ENCODE assay signal across 15 cellular contexts in the genomic region with DNA sequence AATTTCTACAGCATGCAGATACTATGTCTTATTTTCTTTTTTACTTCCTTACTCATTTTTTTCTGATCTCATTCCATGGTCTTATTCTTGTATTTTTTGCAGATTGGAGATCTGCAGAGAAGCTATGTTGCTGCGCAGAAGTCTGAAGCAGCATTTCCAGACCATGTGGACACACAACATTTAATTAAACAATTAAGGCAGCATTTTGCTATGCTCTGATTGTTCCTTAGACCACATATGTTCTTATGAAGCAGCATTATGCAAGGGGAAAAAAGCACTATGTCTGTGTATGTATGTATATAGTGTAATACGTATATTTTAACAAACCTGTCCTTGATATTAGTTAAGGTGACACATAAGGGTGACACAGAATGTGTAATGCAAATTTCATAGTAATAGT. TPM values are rescaled to one million over a fixed set of nuclear protein-coding genes. Genes with fewer than 3 reads are reported as not detected.
DNase-seq lines count a peak whose midpoint lies in the region; ATAC-seq and TF ChIP-seq lines count a peak whose summit lies in the region.
"Had no signal": no experiment of that assay in that cellular context is flagged by ENCODE, and none has a peak within 500 bp of the region (broad histone marks: within the 10 kb centered on the region; RNA-seq: fewer than 3 reads in every experiment).

No MANE protein-coding gene starts in this region.

- no peak overlapping the region for H2AK9ac ChIP-seq in IMR-90 (replicated peaks; ENCODE audit: low read depth, low read length, poor library complexity)

- peaks cover 9% of the 10 kb centered on the region for H3K4me1 Mint-ChIP-seq in glutamatergic neuron (ENCODE audit: low read depth, unreplicated experiment)
- H3K4me1 Mint-ChIP-seq: CD4-positive, alpha-beta memory T cell had no signal

- POLR2A ChIA-PET in IMR-90 (lab: Charles Lee; ENCODE audit: unreplicated experiment), result no interaction called here

- H3K36me3 ChIP-seq in IMR-90 (ENCODE audit: control insufficient read depth, insufficient read depth, low read length) (peaks cover 6% of the 10 kb centered on the region; the same call in 1 of the 2 replicates), Peyer's patch (peaks cover 0 to 9% (median 0%) of the 10 kb centered on the region in 3 donors)
- H3K36me3 ChIP-seq: HAP-1 had no signal

- dilution Hi-C loops in IMR-90 (cut with HindIII; ENCODE audit: low sequenced_read_pairs, unreplicated experiment), result no loop called here

- no peaks in the 10 kb centered on the region; the same call in 1 of the 2 replicates for H3K4me1 ChIP-seq in IMR-90 (ENCODE audit: control insufficient read depth, insufficient read depth, low read length)
- H3K4me1 ChIP-seq in Peyer's patch, result no peaks in the 10 kb centered on the region
- H3K4me1 ChIP-seq: HAP-1 had no signal

- TF ChIP-seq CTCF in IMR-90 (conservative IDR thresholded peaks at IDR 0.05; ENCODE audit: low read depth, low read length) (no peak), glutamatergic neuron (IDR thresholded peaks at IDR 0.05; ENCODE audit: partially characterized antibody, unreplicated experiment) (no peak), Peyer's patch (IDR thresholded peaks at IDR 0.05) (no peak)

- H4K5ac ChIP-seq in IMR-90 (ENCODE audit: low read depth, low read length), result no peak overlapping the region

- H3K4me3 ChIP-seq in IMR-90 (ENCODE audit: insufficient read depth, low read depth, low read length) (no peak overlapping the region), Peyer's patch (no peak overlapping the region)
- H3K4me3 ChIP-seq: HAP-1 had no signal

- H3K27ac Mint-ChIP-seq in glutamatergic neuron (ENCODE audit: unreplicated experiment), result peak overlapping the region; percentile 2
- H3K27ac Mint-ChIP-seq: CD4-positive, alpha-beta memory T cell; HFFc6 had no signal

- TSS peak; percentile 77 for BruUV-seq in IMR-90 (replicated peaks; lab: Mats Ljungman, UMichigan)

- H2AFZ ChIP-seq in IMR-90 (replicated peaks; ENCODE audit: low read length, poor library complexity), result no peak overlapping the region

- no peak overlapping the region for H3K27ac ChIP-seq in IMR-90 (ENCODE audit: insufficient read depth, low read length)
- no peak overlapping the region for H3K27ac ChIP-seq in Peyer's patch

- no peak overlapping the region for H2BK5ac ChIP-seq in IMR-90 (ENCODE audit: low read depth, low read length, poor library complexity, severe bottlenecking)

- no peak overlapping the region for H3K18ac ChIP-seq in IMR-90 (ENCODE audit: low read depth, low read length)

- no peak overlapping the region for H3K23ac ChIP-seq in IMR-90 (ENCODE audit: low read depth, low read length)

- no peak overlapping the region for H3K14ac ChIP-seq in IMR-90 (replicated peaks; ENCODE audit: low read depth, low read length)

- TF ChIP-seq RAD21 in IMR-90 (IDR thresholded peaks at IDR 0.05; ENCODE audit: low read length), result no peak

- no peak overlapping the region for H4K91ac ChIP-seq in IMR-90 (ENCODE audit: insufficient read depth, low read depth, low read length)

- H2BK15ac ChIP-seq in IMR-90 (ENCODE audit: low read depth, low read length), result no peak overlapping the region

- no peak overlapping the region for H4K8ac ChIP-seq in IMR-90 (ENCODE audit: low read depth in 2 of 2, low read length in 2 of 2)

- H3K4me3 Mint-ChIP-seq in glutamatergic neuron (ENCODE audit: unreplicated experiment), result no peak overlapping the region
- H3K4me3 Mint-ChIP-seq: CD4-positive, alpha-beta memory T cell; HFFc6 had no signal

- peaks cover 5% of the 10 kb centered on the region for H3K9me3 Mint-ChIP-seq in glutamatergic neuron (ENCODE audit: unreplicated experiment)

- no peak overlapping the region for H3K4me2 ChIP-seq in IMR-90 (ENCODE audit: low read depth, low read length)

- H4K20me1 ChIP-seq in IMR-90 (ENCODE audit: insufficient read depth, low read length), result no peaks in the 10 kb centered on the region

- no peak overlapping the region for H3K56ac ChIP-seq in IMR-90 (ENCODE audit: extremely low read depth, insufficient read depth, low read length)

- no peak overlapping the region for H2BK20ac ChIP-seq in IMR-90 (ENCODE audit: low read depth, low read length)

- ATAC-seq in IMR-90 (ENCODE audit: low read depth) (no peak), HG03175 (IDR thresholded peaks at IDR 0.05; ENCODE audit: unreplicated experiment) (no peak), HG03045 (IDR thresholded peaks at IDR 0.05; ENCODE audit: unreplicated experiment) (no peak)

- peaks cover 8% of the 10 kb centered on the region for H3K9me3 ChIP-seq in IMR-90 (ENCODE audit: control insufficient read depth, insufficient read depth, low read length)
- H3K9me3 ChIP-seq in Peyer's patch, result no peaks in the 10 kb centered on the region
- H3K9me3 ChIP-seq: HAP-1 had no signal

- intact Hi-C loops in IMR-90 (cut with micrococcal nuclease), result no loop called here

- CTCF ChIA-PET in IMR-90 (lab: Yijun Ruan, JAX), result interaction anchor here (1.9 kb wide), 1 partner anchor 210 kb away, joined by 4 read pairs; no protein-coding TSS in a partner anchor

- in situ Hi-C loops in IMR-90 (cut with MboI; ENCODE audit: low sequenced_read_pairs), result no loop called here

- no peaks in the 10 kb centered on the region for H3K27me3 ChIP-seq in IMR-90 (ENCODE audit: control insufficient read depth, insufficient read depth, low read length)
- H3K27me3 ChIP-seq in Peyer's patch, result no peaks in the 10 kb centered on the region

- WGBS in IMR-90 (ENCODE audit: extremely low coverage in 2 of 2, insufficient read length in 1 of 2), 2 experiments, result 100% methylated on average over 1 of the region's 2 CpGs; no CpG with 5 or more reads in 1 of the 2 experiments

- TF ChIP-seq POLR2A in IMR-90 (IDR thresholded peaks at IDR 0.05; ENCODE audit: low read depth, low read length) (no peak), Peyer's patch (IDR thresholded peaks at IDR 0.05) (no peak)

- no peaks in the 10 kb centered on the region for H3K27me3 Mint-ChIP-seq in glutamatergic neuron (ENCODE audit: unreplicated experiment)
- H3K27me3 Mint-ChIP-seq: CD4-positive, alpha-beta memory T cell had no signal

- DNase-seq in IMR-90 (no peak), SK-N-DZ (ENCODE audit: low spot score) (peak; percentile 76), glutamatergic neuron (no peak), Peyer's patch (no peak)
- DNase-seq: C1 segment of cervical spinal cord; Calu3; CD4-positive, alpha-beta memory T cell; COR-L47; DMS153; DND-41; GOT3; HFFc6 had no signal

- H3K9me1 ChIP-seq in IMR-90 (ENCODE audit: insufficient read depth, low read length), result no peaks in the 10 kb centered on the region

- H3K36me3 Mint-ChIP-seq in glutamatergic neuron (ENCODE audit: unreplicated experiment), result peaks cover 14% of the 10 kb centered on the region

- H3K4ac ChIP-seq in IMR-90 (ENCODE audit: low read depth, low read length), result no peak overlapping the region

- no peaks in the 10 kb centered on the region; a peak in 1 of 4 replicates for H3K79me1 ChIP-seq in IMR-90 (ENCODE audit: low read depth in 1 of 2, low read length in 2 of 2)

- H2AK5ac ChIP-seq in IMR-90 (ENCODE audit: low read depth, low read length), result no peak overlapping the region

- H3K9ac ChIP-seq in IMR-90 (ENCODE audit: low read depth, low read length), result no peak overlapping the region

- H2BK120ac ChIP-seq in IMR-90 (ENCODE audit: low read depth, low read length), result no peak overlapping the region

TF ChIP-seq in IMR-90, 13 proteins besides CTCF, POLR2A, EP300 and RAD21:
- TF ChIP-seq ELK1 (IDR thresholded peaks at IDR 0.05; ENCODE audit: borderline replicate concordance, low read depth, low read length) (no peak), RFX5 (IDR thresholded peaks at IDR 0.05; ENCODE audit: low read depth, low read length) (no peak), SMC3 (IDR thresholded peaks at IDR 0.05; ENCODE audit: low read depth, low read length) (no peak), CHD1 (IDR thresholded peaks at IDR 0.05; ENCODE audit: low read depth, low read length) (no peak), RCOR1 (IDR thresholded peaks at IDR 0.05; ENCODE audit: insufficient replicate concordance, low read length) (no peak)

RNA-seq across cellular contexts. Expression of gene TTC8, which starts 52.7 kb away (rescaled TPM):
- total RNA-seq in IMR-90 (2012; rRNA removed) (48.0 and 48.9 TPM in 2 replicates), glutamatergic neuron (ENCODE audit: unreplicated experiment) (7.6 TPM), Peyer's patch (10 to 100 TPM in 3 of 4 donors, 1 to 10 TPM in 1; 5.1 to 22.3 (median 13.8) TPM)
- polyA plus RNA-seq in IMR-90 (2012; rRNA removed), result 75.9 and 84.2 TPM in 2 replicates
- polyA plus RNA-seq in IMR-90 (2012; cell fraction: cytosol; rRNA removed), result 21.1 and 38.5 TPM in 2 replicates
- 29.6 and 115 TPM in 2 replicates for polyA plus RNA-seq in IMR-90 (2012; cell fraction: nucleus; rRNA removed; ENCODE audit: low replicate concordance)
- polyA plus RNA-seq in SK-N-DZ (2014; cell fraction: cytosol; rRNA removed), result 177 and 198 TPM in 2 replicates
- 210 and 228 TPM in 2 replicates for polyA plus RNA-seq in SK-N-DZ (2014; cell fraction: nucleus; rRNA removed)
